ENCODE assay signal across 8 cellular contexts in genomic region chr2:1593371-1594205, GRCh38.
DNase-seq lines count a peak whose midpoint lies in the region; TF ChIP-seq lines count a peak whose summit lies in the region.

No MANE protein-coding gene starts in this region.

- no peak overlapping the region for H3K9ac ChIP-seq in MM.1S (ENCODE audit: low read length)

- H3K4me1 ChIP-seq in stomach: peaks cover 4 to 23% (median 17%) of the 10 kb centered on the region in 4 donors
- H3K4me1 ChIP-seq in MM.1S (ENCODE audit: low read length): no peaks in the 10 kb centered on the region

- H3K9me3 ChIP-seq in stomach: no peaks in the 10 kb centered on the region
- H3K9me3 ChIP-seq in MM.1S (replicated peaks; ENCODE audit: insufficient read depth, low read length): no peaks in the 10 kb centered on the region

- TF ChIP-seq POLR2A in stomach (IDR thresholded peaks at IDR 0.05): no peak

- peaks cover 0 to 34% (median 10%) of the 10 kb centered on the region in 3 donors for H3K27me3 ChIP-seq in stomach
- H3K27me3 ChIP-seq in MM.1S (replicated peaks; ENCODE audit: insufficient read depth, low read length): no peaks in the 10 kb centered on the region

- H2AFZ ChIP-seq in MM.1S (ENCODE audit: low read length): no peak overlapping the region

- peak; percentile 9 for DNase-seq in NCI-H2227 (lab: John Stamatoyannopoulos, UW; ENCODE audit: unreplicated experiment)
- DNase-seq in NCI-H2227 treated with DMSO at 0.1 percent for 48 hours (lab: John Stamatoyannopoulos, UW): no peak
- peak; percentile 52 for DNase-seq in RPMI8226
- peak; percentile 76 for DNase-seq in cardiac septum (ENCODE audit: low spot score)
- no peak for DNase-seq in stomach
- DNase-seq in MM.1S: no peak
- DNase-seq in activated naive CD4-positive, alpha-beta T cell treated with Interleukin-2 at 50 U/mL for 16 hours: no peak
- no peak for DNase-seq in stimulated activated CD4-positive, alpha-beta T cell treated with anti-CD3 and anti-CD28 coated beads, Interleukin-1b, Interleukin-23, amount 100 ng/mL, for 48 hours

- no peaks in the 10 kb centered on the region for H3K9me2 ChIP-seq in MM.1S (replicated peaks; ENCODE audit: insufficient read depth, low read length)

- intact Hi-C loops in cardiac septum (cut with DNase I) (loop anchor here (2.0 to 5.0 kb wide), 3 partner anchors 59 to 224 kb away; no protein-coding TSS in a partner anchor), stomach (cut with DNase I; ENCODE audit: low total_unique reads) (no loop called here)

- no peak for TF ChIP-seq CTCF in stomach (IDR thresholded peaks at IDR 0.05)
- TF ChIP-seq CTCF in MM.1S (IDR thresholded peaks at IDR 0.05; ENCODE audit: low read length): no peak

- no peaks in the 10 kb centered on the region for H3K36me3 ChIP-seq in stomach
- no peaks in the 10 kb centered on the region for H3K36me3 ChIP-seq in MM.1S (replicated peaks; ENCODE audit: insufficient read depth, low read length)

- H4K20me1 ChIP-seq in MM.1S (ENCODE audit: insufficient read depth, low read length): no peaks in the 10 kb centered on the region

- 35 to 61% (median 57%) methylated on average over 14 to 19 of the region's 19 CpGs for whole genome bisulfite sequencing in stomach, 5 donors

- H3K79me2 ChIP-seq in MM.1S (ENCODE audit: low read length): no peaks in the 10 kb centered on the region

- no peak overlapping the region for H3K4me2 ChIP-seq in MM.1S (ENCODE audit: low read depth, low read length)

- TF ChIP-seq EP300 in stomach (IDR thresholded peaks at IDR 0.05): no peak

- H3K4me3 ChIP-seq in stomach (no peak overlapping the region), MM.1S (ENCODE audit: low read length) (no peak overlapping the region)

- H3F3A ChIP-seq in MM.1S (ENCODE audit: insufficient read depth, low read length): no peaks in the 10 kb centered on the region

- H3K27ac ChIP-seq in stomach (peak overlapping the region in 3 of 5 donors; percentile 10 to 29 (median 16)), MM.1S (ENCODE audit: low read length) (no peak overlapping the region)

Comparison
In these comparisons a context has a peak if more than half of its experiments do, and no peak if none do; other contexts are left out.
1. DNase-seq: peak in NCI-H2227 (single experiment), RPMI8226 (single experiment) and cardiac septum (single experiment); none in NCI-H2227 treated with DMSO at 0.1 percent for 48 hours (single experiment), stomach (single experiment), MM.1S (single experiment), activated naive CD4-positive, alpha-beta T cell treated with Interleukin-2 at 50 U/mL for 16 hours (single experiment) and stimulated activated CD4-positive, alpha-beta T cell treated with anti-CD3 and anti-CD28 coated beads, Interleukin-1b, Interleukin-23, amount 100 ng/mL, for 48 hours (single experiment).